ENCODE assay signal across 7 cellular contexts in the genomic region with DNA sequence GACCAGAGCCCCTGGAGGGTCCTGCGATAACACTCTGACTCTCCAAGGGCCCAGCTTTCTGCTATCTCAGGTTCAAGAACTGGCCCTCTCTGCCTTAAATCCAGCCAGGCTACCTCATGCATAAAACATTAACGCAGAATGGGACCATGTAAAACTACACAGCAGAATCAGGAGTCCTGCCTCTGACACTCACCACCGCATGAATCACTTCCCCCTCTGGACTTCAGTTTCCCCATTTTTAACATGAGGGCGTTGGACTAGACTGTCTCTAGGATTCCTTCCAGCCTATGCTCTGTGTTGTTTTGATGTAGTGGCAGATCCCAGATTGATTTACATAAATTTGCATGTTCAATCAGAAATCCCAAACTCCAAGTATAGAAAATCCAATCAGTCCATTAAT. TPM values are rescaled to one million over a fixed set of nuclear protein-coding genes. Genes with fewer than 3 reads are reported as not detected.
A peak's percentile ranks its signal among the peaks of the same experiment; 100 is the strongest.
DNase-seq lines count a peak whose midpoint lies in the region; ATAC-seq and TF ChIP-seq lines count a peak whose summit lies in the region.

No MANE protein-coding gene starts in this region.

- peaks cover 2% of the 10 kb centered on the region for H3K36me3 Mint-ChIP-seq in activated CD4-positive, alpha-beta T cell treated with anti-CD3 and anti-CD28 coated beads, Interleukin-2, amount 10 ng/mL, durations not matched to agents 24 days and 14 days (ENCODE audit: low read depth)

- intact Hi-C loops in breast epithelium (cut with DNase I; ENCODE audit: low total_unique reads): loop anchor here (1.0 kb wide), 1 partner anchor 59 kb away; no protein-coding TSS in a partner anchor
- intact Hi-C loops in activated CD4-positive, alpha-beta T cell treated with anti-CD3 and anti-CD28 coated beads, Interleukin-2, amount 10 ng/mL, durations not matched to agents 24 days and 14 days (cut with micrococcal nuclease): loop anchor here (5.0 kb wide), 1 partner anchor 258 kb away; the partner anchor contains the start of gene MCRS1

- no peak overlapping the region for H3K4me3 Mint-ChIP-seq in activated CD4-positive, alpha-beta T cell treated with anti-CD3 and anti-CD28 coated beads, Interleukin-2, amount 10 ng/mL, durations not matched to agents 24 days and 14 days

- TF ChIP-seq CTCF in breast epithelium (IDR thresholded peaks at IDR 0.05) (no peak), tibial nerve (IDR thresholded peaks at IDR 0.05) (no peak)

- no peak overlapping the region for H3K27ac Mint-ChIP-seq in activated CD4-positive, alpha-beta T cell treated with anti-CD3 and anti-CD28 coated beads, Interleukin-2, amount 10 ng/mL, durations not matched to agents 24 days and 14 days

- H3K27me3 ChIP-seq in breast epithelium (no peaks in the 10 kb centered on the region), tibial nerve (no peaks in the 10 kb centered on the region)

- no peaks in the 10 kb centered on the region for H3K9me3 ChIP-seq in breast epithelium
- no peaks in the 10 kb centered on the region for H3K9me3 ChIP-seq in tibial nerve

- H3K27ac ChIP-seq in breast epithelium: peak overlapping the region; percentile 87 to 89
- peak overlapping the region in 3 of 4 donors; percentile 42 to 96 (median 95) for H3K27ac ChIP-seq in tibial nerve

- H3K27me3 Mint-ChIP-seq in activated CD4-positive, alpha-beta T cell treated with anti-CD3 and anti-CD28 coated beads, Interleukin-2, amount 10 ng/mL, durations not matched to agents 24 days and 14 days: peaks cover 13% of the 10 kb centered on the region

- peak in 1 of 2 donors; percentile 40 for TF ChIP-seq EP300 in tibial nerve (IDR thresholded peaks at IDR 0.05)

- H3K4me3 ChIP-seq in breast epithelium: no peak overlapping the region
- peak overlapping the region in 1 of 4 donors; percentile 1 for H3K4me3 ChIP-seq in tibial nerve

- DNase-seq in MV-4-11 (lab: John Stamatoyannopoulos, UW) (peak; percentile 90), breast epithelium (ENCODE audit: low spot score in 2 of 2) (no peak), medulla oblongata (ENCODE audit: extremely low spot score) (peak; percentile 75), tibial nerve (ENCODE audit: low spot score in 2 of 2) (no peak), DMS79 treated with DMSO at 0.1 percent for 48 hours (lab: John Stamatoyannopoulos, UW) (no peak)
- no peak for DNase-seq in activated CD4-positive, alpha-beta T cell treated with anti-CD3 and anti-CD28 coated beads, Interleukin-2, amount 10 ng/mL, durations not matched to agents 24 days and 14 days

- TF ChIP-seq POLR2A in breast epithelium (IDR thresholded peaks at IDR 0.05) (no peak), tibial nerve (IDR thresholded peaks at IDR 0.05) (no peak)

- WGBS in tibial nerve, 2 donors: 48 to 60% methylated on average over 4 of the region's 4 CpGs

- no peaks in the 10 kb centered on the region for H3K9me3 Mint-ChIP-seq in activated CD4-positive, alpha-beta T cell treated with anti-CD3 and anti-CD28 coated beads, Interleukin-2, amount 10 ng/mL, durations not matched to agents 24 days and 14 days

- no peak for ATAC-seq in HG03196 (IDR thresholded peaks at IDR 0.05; ENCODE audit: unreplicated experiment)

- H3K4me1 Mint-ChIP-seq in activated CD4-positive, alpha-beta T cell treated with anti-CD3 and anti-CD28 coated beads, Interleukin-2, amount 10 ng/mL, durations not matched to agents 24 days and 14 days: peaks cover 30% of the 10 kb centered on the region

- H3K4me1 ChIP-seq in breast epithelium: peaks cover 4 to 19% of the 10 kb centered on the region in 2 donors
- peaks cover 0 to 84% (median 44%) of the 10 kb centered on the region in 4 donors for H3K4me1 ChIP-seq in tibial nerve

- H3K36me3 ChIP-seq in breast epithelium (no peaks in the 10 kb centered on the region), tibial nerve (peaks cover 0 to 9% (median 0%) of the 10 kb centered on the region in 3 donors)

RNA-seq across cellular contexts. Expression of gene NCKAP5L, which starts 3.3 kb away (rescaled TPM):
- total RNA-seq in breast epithelium (10 to 100 TPM; 11.4 to 15.8 (median 12.1) TPM), tibial nerve (10 to 100 TPM; 36.1 to 70.2 (median 44.7) TPM)
- 4.8 and 5.0 TPM in 2 replicates for total RNA-seq in activated CD4-positive, alpha-beta T cell treated with anti-CD3 and anti-CD28 coated beads, Interleukin-2, amount 10 ng/mL, durations not matched to agents 24 days and 14 days

RNA-seq across cellular contexts. Expression of gene BCDIN3D, which starts 18.0 kb away (rescaled TPM):
- total RNA-seq in breast epithelium (1 to 10 TPM; 2.2 to 6.0 (median 3.9) TPM), tibial nerve (1 to 10 TPM; 1.2 to 4.2 (median 2.5) TPM)
- total RNA-seq in activated CD4-positive, alpha-beta T cell treated with anti-CD3 and anti-CD28 coated beads, Interleukin-2, amount 10 ng/mL, durations not matched to agents 24 days and 14 days: 2.9 and 3.5 TPM in 2 replicates

Comparison
In these comparisons a context has a peak if more than half of its experiments do, and no peak if none do; other contexts are left out.
1. DNase-seq: peak in MV-4-11 (single experiment) and medulla oblongata (single experiment); none in breast epithelium (0 of 2), tibial nerve (0 of 2), DMS79 treated with DMSO at 0.1 percent for 48 hours (single experiment) and activated CD4-positive, alpha-beta T cell treated with anti-CD3 and anti-CD28 coated beads, Interleukin-2, amount 10 ng/mL, durations not matched to agents 24 days and 14 days (single experiment).